Comparison of ENCODE assay signal across 21 cellular contexts in genomic region chr7:44566680-44567079, GRCh38. TPM values are rescaled to one million over a fixed set of nuclear protein-coding genes. Genes with fewer than 3 reads are reported as not detected.
"Had no signal": no experiment of that assay in that cellular context is flagged by ENCODE, and none has a peak within 500 bp of the region (broad histone marks: within the 10 kb centered on the region; RNA-seq: fewer than 3 reads in every experiment).

No MANE protein-coding gene starts in this region.

- H3K27me3 ChIP-seq: colonic mucosa, dorsolateral prefrontal cortex, esophagus squamous epithelium, gastrocnemius medialis, heart left ventricle, sigmoid colon, tibial artery had no signal

- DNase-seq: activated CD4-positive, alpha-beta memory T cell treated with anti-CD3 and anti-CD28 coated beads, Interleukin-2, amount 10 ng/mL, durations not matched to agents 7 days and 5 days; activated CD4-positive, alpha-beta T cell treated with anti-CD3 and anti-CD28 coated beads, Interleukin-2, amount 10 ng/mL, durations not matched to agents 24 days and 14 days; activated T-cell treated with anti-CD3 and anti-CD28 coated beads, Interleukin-2, amount 50 U/mL, for 1 hour; central memory CD4-positive, alpha-beta T cell; colonic mucosa; dorsolateral prefrontal cortex; esophagus squamous epithelium; gastrocnemius medialis; heart left ventricle; mucosa of descending colon; posterior cingulate gyrus; sigmoid colon; stimulated activated CD4-positive, alpha-beta T cell treated with anti-CD3 and anti-CD28 coated beads, Interleukin-4, amount 100 ng/mL, for 24 hours; stimulated activated naive CD8-positive, alpha-beta T cell treated with anti-CD3 and anti-CD28 coated beads, Interleukin-15, amount 100 ng/mL, for 72 hours had no signal

- H3K27ac Mint-ChIP-seq: activated CD4-positive, alpha-beta memory T cell treated with anti-CD3 and anti-CD28 coated beads, Interleukin-2, amount 10 ng/mL, durations not matched to agents 7 days and 5 days; activated CD4-positive, alpha-beta T cell treated with anti-CD3 and anti-CD28 coated beads, Interleukin-2, amount 10 ng/mL, durations not matched to agents 24 days and 14 days; memory B cell; T-helper 1 cell treated with Interleukin-12 subunit alpha and Interleukin-12 subunit beta and Interleukin-4 antibody, amounts not matched to agents 30 μg/mL and 1 μg/mL, for 36 hours had no signal

- H3K4me3 ChIP-seq: colonic mucosa, dorsolateral prefrontal cortex, esophagus squamous epithelium, gastrocnemius medialis, heart left ventricle, mucosa of descending colon, sigmoid colon, tibial artery had no signal

- H3K4me3 Mint-ChIP-seq: activated CD4-positive, alpha-beta memory T cell treated with anti-CD3 and anti-CD28 coated beads, Interleukin-2, amount 10 ng/mL, durations not matched to agents 7 days and 5 days; activated CD4-positive, alpha-beta T cell treated with anti-CD3 and anti-CD28 coated beads, Interleukin-2, amount 10 ng/mL, durations not matched to agents 24 days and 14 days; activated T-helper 17 cell treated with anti-CD3 and anti-CD28 coated beads, Interleukin-2, amount 50 U/mL, for 72 hours; memory B cell; neural crest cell; stimulated activated naive CD8-positive, alpha-beta T cell treated with anti-CD3 and anti-CD28 coated beads, Interleukin-15, amount 100 ng/mL, for 72 hours; T-helper 1 cell treated with Interleukin-12 subunit alpha and Interleukin-12 subunit beta and Interleukin-4 antibody, amounts not matched to agents 30 μg/mL and 1 μg/mL, for 36 hours had no signal

- H3K9me3 Mint-ChIP-seq: activated CD4-positive, alpha-beta memory T cell treated with anti-CD3 and anti-CD28 coated beads, Interleukin-2, amount 10 ng/mL, durations not matched to agents 7 days and 5 days; activated CD4-positive, alpha-beta T cell treated with anti-CD3 and anti-CD28 coated beads, Interleukin-2, amount 10 ng/mL, durations not matched to agents 24 days and 14 days; activated naive CD4-positive, alpha-beta T cell treated with anti-CD3 and anti-CD28 coated beads, Interleukin-2, amount 50 U/mL, for 72 hours; activated T-helper 17 cell treated with anti-CD3 and anti-CD28 coated beads, Interleukin-2, amount 50 U/mL, for 72 hours; memory B cell; neural crest cell; stimulated activated naive CD8-positive, alpha-beta T cell treated with anti-CD3 and anti-CD28 coated beads, Interleukin-15, amount 100 ng/mL, for 72 hours; T-helper 1 cell treated with Interleukin-12 subunit alpha and Interleukin-12 subunit beta and Interleukin-4 antibody, amounts not matched to agents 30 μg/mL and 1 μg/mL, for 36 hours had no signal

- H3K27ac ChIP-seq: colonic mucosa, esophagus squamous epithelium, gastrocnemius medialis, sigmoid colon, tibial artery had no signal

- H3K27me3 Mint-ChIP-seq: activated CD4-positive, alpha-beta memory T cell treated with anti-CD3 and anti-CD28 coated beads, Interleukin-2, amount 10 ng/mL, durations not matched to agents 7 days and 5 days; activated CD4-positive, alpha-beta T cell treated with anti-CD3 and anti-CD28 coated beads, Interleukin-2, amount 10 ng/mL, durations not matched to agents 24 days and 14 days; activated T-helper 17 cell treated with anti-CD3 and anti-CD28 coated beads, Interleukin-2, amount 50 U/mL, for 72 hours; memory B cell; stimulated activated naive CD8-positive, alpha-beta T cell treated with anti-CD3 and anti-CD28 coated beads, Interleukin-15, amount 100 ng/mL, for 72 hours had no signal

- H3K4me1 ChIP-seq: colonic mucosa, sigmoid colon, tibial artery had no signal

- ATAC-seq: activated naive CD4-positive, alpha-beta T cell treated with anti-CD3 and anti-CD28 coated beads, Interleukin-2, amount 50 U/mL, for 72 hours; activated T-helper 17 cell treated with anti-CD3 and anti-CD28 coated beads, Interleukin-2, amount 50 U/mL, for 72 hours; gastrocnemius medialis; left colon; mucosa of descending colon; stimulated activated naive CD8-positive, alpha-beta T cell treated with anti-CD3 and anti-CD28 coated beads, Interleukin-15, amount 100 ng/mL, for 72 hours had no signal

- H3K4me1 Mint-ChIP-seq: activated CD4-positive, alpha-beta T cell treated with anti-CD3 and anti-CD28 coated beads, Interleukin-2, amount 10 ng/mL, durations not matched to agents 24 days and 14 days had no signal

- H3K9me3 ChIP-seq: colonic mucosa, esophagus squamous epithelium, gastrocnemius medialis, heart left ventricle, mucosa of descending colon, sigmoid colon, tibial artery had no signal

RNA-seq across cellular contexts. Expression of gene NPC1L1, which starts 25.6 kb away (rescaled TPM):
- total RNA-seq: activated CD4-positive, alpha-beta memory T cell treated with anti-CD3 and anti-CD28 coated beads, Interleukin-2, amount 10 ng/mL, durations not matched to agents 7 days and 5 days; activated CD4-positive, alpha-beta T cell treated with anti-CD3 and anti-CD28 coated beads, Interleukin-2, amount 10 ng/mL, durations not matched to agents 24 days and 14 days had no signal
